Comparison of ENCODE assay signal across 1 cellular context in genomic region chr1:155261401-155261887, GRCh38.
A peak's percentile ranks its signal among the peaks of the same experiment; 100 is the strongest.
TF ChIP-seq lines count a peak whose summit lies in the region.

No MANE protein-coding gene starts in this region.

TF ChIP-seq in HepG2, 621 proteins besides CTCF, POLR2A, EP300 and RAD21:
- peak; percentile 33; the same call in 1 of the 2 replicates for TF ChIP-seq TFAP4 (IDR thresholded peaks at IDR 0.05; ENCODE audit: borderline replicate concordance, low read depth)
- TF ChIP-seq HNRNPL (IDR thresholded peaks at IDR 0.05; ENCODE audit: low read depth, low read length) = 0 out of 2 replicates have a peak, but pooled peaks have one; percentile 74
- 0 out of 2 replicates have a peak, but pooled peaks have one; percentile 14 for TF ChIP-seq ZNF567 (CRISPR knock-in tag; IDR thresholded peaks at IDR 0.05; ENCODE audit: borderline replicate concordance)
- TF ChIP-seq ZNF274 (CRISPR knock-in tag; IDR thresholded peaks at IDR 0.05) = 0 out of 2 replicates have a peak, but pooled peaks have one; percentile 0
- TF ChIP-seq ZNF335 (CRISPR knock-in tag; IDR thresholded peaks at IDR 0.05) = 0 out of 2 replicates have a peak, but pooled peaks have one; percentile 4
- TF ChIP-seq TBX2 (CRISPR knock-in tag; IDR thresholded peaks at IDR 0.05; ENCODE audit: borderline replicate concordance) = no peak
- TF ChIP-seq MTF1 (CRISPR knock-in tag; IDR thresholded peaks at IDR 0.05) = no peak
- 0 out of 2 replicates have a peak, but pooled peaks have one; percentile 32 for TF ChIP-seq IRX3 (CRISPR knock-in tag; IDR thresholded peaks at IDR 0.05; ENCODE audit: borderline replicate concordance, low read depth)
- no peak for TF ChIP-seq MTA3 (CRISPR knock-in tag; IDR thresholded peaks at IDR 0.05)
- TF ChIP-seq HIC2 (CRISPR knock-in tag; IDR thresholded peaks at IDR 0.05; ENCODE audit: low read depth) = 0 out of 2 replicates have a peak, but pooled peaks have one; percentile 11
- peak; percentile 32 for TF ChIP-seq U2AF1 (optimal IDR thresholded peaks at IDR 0.05; ENCODE audit: low read depth, low read length)
- peak; percentile 23; the same call in 1 of the 2 replicates for TF ChIP-seq ZNF839 (CRISPR knock-in tag; IDR thresholded peaks at IDR 0.05; ENCODE audit: borderline replicate concordance)
- TF ChIP-seq ZEB1 (IDR thresholded peaks at IDR 0.05; ENCODE audit: insufficient replicate concordance, low read depth) = peak; percentile 1
TF ChIP-seq in HepG2: peak in this region for 10.
